Comparison of ENCODE assay signal across 17 cellular contexts in the genomic region with DNA sequence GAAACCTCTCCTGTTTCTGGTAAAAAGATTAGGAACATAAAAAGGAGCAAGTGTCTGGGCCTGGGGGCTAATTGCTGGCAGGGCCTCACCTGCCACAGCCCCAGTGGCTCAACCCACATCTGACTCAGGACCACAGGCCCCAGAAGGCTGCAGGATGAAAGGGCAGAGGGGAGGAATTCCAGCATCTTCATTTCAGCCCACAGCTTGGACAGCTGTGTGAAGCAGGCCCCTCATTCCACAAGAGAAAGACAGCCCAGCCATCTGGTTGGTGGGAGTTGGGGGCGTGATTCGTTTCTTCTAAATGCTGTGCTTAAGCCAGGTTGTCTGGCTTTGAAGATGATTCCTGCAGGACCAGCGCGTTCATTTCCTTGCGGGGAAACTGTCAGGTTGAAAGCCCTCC. TPM values are rescaled to one million over a fixed set of nuclear protein-coding genes. Genes with fewer than 3 reads are reported as not detected.
DNase-seq lines count a peak whose midpoint lies in the region.
"Had no signal": no experiment of that assay in that cellular context is flagged by ENCODE, and none has a peak within 500 bp of the region (broad histone marks: within the 10 kb centered on the region; RNA-seq: fewer than 3 reads in every experiment).

No MANE protein-coding gene starts in this region.

- no peaks in the 10 kb centered on the region for H3K79me2 ChIP-seq in trophoblast cell (ENCODE audit: control insufficient read depth, insufficient read depth, low read length, poor library complexity)

- no peaks in the 10 kb centered on the region for H3K4me1 ChIP-seq in trophoblast cell (ENCODE audit: control insufficient read depth in 1 of 2, insufficient read depth in 2 of 2, low read length in 2 of 2)
- H3K4me1 ChIP-seq: Caco-2 had no signal

- no peak overlapping the region for H3K23ac ChIP-seq in trophoblast cell (ENCODE audit: low read length)

- no peak overlapping the region for H4K91ac ChIP-seq in trophoblast cell (ENCODE audit: low read depth, low read length)

- no peak overlapping the region for H2BK5ac ChIP-seq in trophoblast cell (ENCODE audit: low read depth, low read length, poor library complexity)

- CTCF ChIA-PET in activated CD4-positive, alpha-beta memory T cell treated with anti-CD3 and anti-CD28 coated beads, Interleukin-2, amount 10 ng/mL, durations not matched to agents 7 days and 5 days (lab: Charles Lee) = no interaction called here

- no peak overlapping the region for H3K14ac ChIP-seq in trophoblast cell (ENCODE audit: low read length)

- H4K8ac ChIP-seq in trophoblast cell (ENCODE audit: low read depth, low read length) = no peak overlapping the region

- WGBS in trophoblast cell (ENCODE audit: extremely low coverage, insufficient coverage, insufficient read length) = no CpG with 5 or more reads among the region's 5 CpGs

- no peak overlapping the region for H2BK12ac ChIP-seq in trophoblast cell (ENCODE audit: low read length)

- H3K36me3 Mint-ChIP-seq in activated CD4-positive, alpha-beta memory T cell treated with anti-CD3 and anti-CD28 coated beads, Interleukin-2, amount 10 ng/mL, durations not matched to agents 7 days and 5 days (ENCODE audit: low read depth) = no peaks in the 10 kb centered on the region
- H3K36me3 Mint-ChIP-seq: CD4-positive, CD25-positive, alpha-beta regulatory T cell; CD8-positive, alpha-beta T cell had no signal

- H3K9me3 Mint-ChIP-seq in activated CD4-positive, alpha-beta memory T cell treated with anti-CD3 and anti-CD28 coated beads, Interleukin-2, amount 10 ng/mL, durations not matched to agents 7 days and 5 days = no peaks in the 10 kb centered on the region
- H3K9me3 Mint-ChIP-seq: CD8-positive, alpha-beta T cell; HFFc6 had no signal

- H3K9ac ChIP-seq in trophoblast cell (ENCODE audit: low read length) = no peak overlapping the region

- no peak overlapping the region for H2AFZ ChIP-seq in trophoblast cell (ENCODE audit: insufficient read depth, low read length, poor library complexity)

- H2BK120ac ChIP-seq in trophoblast cell (ENCODE audit: insufficient read depth, low read length, poor library complexity) = no peak overlapping the region

- no peak overlapping the region for H3K4me2 ChIP-seq in trophoblast cell (ENCODE audit: low read length)

- no peak overlapping the region for H3K18ac ChIP-seq in trophoblast cell (ENCODE audit: low read length)

- H3K9me3 ChIP-seq in trophoblast cell (ENCODE audit: insufficient read depth, low read depth, low read length) = peaks cover 4% of the 10 kb centered on the region
- H3K9me3 ChIP-seq: Caco-2, HAP-1 had no signal

- H3K4me3 ChIP-seq in trophoblast cell (ENCODE audit: low read depth, low read length) = no peak overlapping the region
- H3K4me3 ChIP-seq: HAP-1 had no signal

- no peaks in the 10 kb centered on the region for H3K36me3 ChIP-seq in trophoblast cell (ENCODE audit: control insufficient read depth in 1 of 2, insufficient read depth in 2 of 2, low read length in 2 of 2)
- H3K36me3 ChIP-seq: HAP-1 had no signal

- H4K12ac ChIP-seq in trophoblast cell (ENCODE audit: low read depth, low read length) = no peak overlapping the region

- no peak overlapping the region for H2AK5ac ChIP-seq in trophoblast cell (ENCODE audit: low read length)

- H3K27me3 Mint-ChIP-seq in activated CD4-positive, alpha-beta memory T cell treated with anti-CD3 and anti-CD28 coated beads, Interleukin-2, amount 10 ng/mL, durations not matched to agents 7 days and 5 days = peaks cover 25% of the 10 kb centered on the region

- no peaks in the 10 kb centered on the region for H3K79me1 ChIP-seq in trophoblast cell (ENCODE audit: low read length)

- H3K4ac ChIP-seq in trophoblast cell (ENCODE audit: low read depth, low read length) = no peak overlapping the region

- DNase-seq in LHCN-M2 (ENCODE audit: low read depth) (peak; percentile 21), islet precursor cell (peak; percentile 70), mesenteric fat pad (ENCODE audit: low spot score) (peak; percentile 20), trophoblast cell (peak; percentile 5 to 12), HPDE6-E6E7 (ENCODE audit: extremely low spot score) (no peak), NCI-H1694 treated with DMSO at 0.1 percent for 48 hours (lab: John Stamatoyannopoulos, UW) (no peak), NOMO-1 (lab: John Stamatoyannopoulos, UW; ENCODE audit: unreplicated experiment in 2 of 2) (no peak)
- no peak for DNase-seq in activated CD4-positive, alpha-beta memory T cell treated with anti-CD3 and anti-CD28 coated beads, Interleukin-2, amount 10 ng/mL, durations not matched to agents 7 days and 5 days
- DNase-seq: Caco-2; CD4-positive, CD25-positive, alpha-beta regulatory T cell; CD8-positive, alpha-beta T cell; DMS79; GOT3; HFFc6 had no signal

- H3K27ac ChIP-seq in trophoblast cell (ENCODE audit: low read depth, low read length) = no peak overlapping the region
- H3K27ac ChIP-seq: C4-2B had no signal

- H3K27ac Mint-ChIP-seq in activated CD4-positive, alpha-beta memory T cell treated with anti-CD3 and anti-CD28 coated beads, Interleukin-2, amount 10 ng/mL, durations not matched to agents 7 days and 5 days = no peak overlapping the region
- H3K27ac Mint-ChIP-seq: CD4-positive, CD25-positive, alpha-beta regulatory T cell; CD8-positive, alpha-beta T cell; HFFc6 had no signal

- POLR2A ChIA-PET in activated CD4-positive, alpha-beta memory T cell treated with anti-CD3 and anti-CD28 coated beads, Interleukin-2, amount 10 ng/mL, durations not matched to agents 7 days and 5 days (lab: Charles Lee) = no interaction called here

- H3K27me3 ChIP-seq in trophoblast cell (ENCODE audit: insufficient read depth, low read length) = no peaks in the 10 kb centered on the region

- H3K4me3 Mint-ChIP-seq in activated CD4-positive, alpha-beta memory T cell treated with anti-CD3 and anti-CD28 coated beads, Interleukin-2, amount 10 ng/mL, durations not matched to agents 7 days and 5 days = no peak overlapping the region
- H3K4me3 Mint-ChIP-seq: CD4-positive, CD25-positive, alpha-beta regulatory T cell; CD8-positive, alpha-beta T cell; HFFc6 had no signal

- no peaks in the 10 kb centered on the region for H3K4me1 Mint-ChIP-seq in activated CD4-positive, alpha-beta memory T cell treated with anti-CD3 and anti-CD28 coated beads, Interleukin-2, amount 10 ng/mL, durations not matched to agents 7 days and 5 days

RNA-seq across cellular contexts. Expression of gene NKX2-5, which starts 29.1 kb away (rescaled TPM):
- total RNA-seq in LHCN-M2 (2014; rRNA removed) (not detected in 2 replicates), mesenteric fat pad (not detected)
- polyA plus RNA-seq in LHCN-M2 (2012) = 0.13 TPM
- polyA plus RNA-seq in trophoblast cell (2013) = 0.03 TPM in 2 replicates
- total RNA-seq in activated CD4-positive, alpha-beta memory T cell treated with anti-CD3 and anti-CD28 coated beads, Interleukin-2, amount 10 ng/mL, durations not matched to agents 7 days and 5 days = not detected
- total RNA-seq: Caco-2; CD4-positive, CD25-positive, alpha-beta regulatory T cell; CD8-positive, alpha-beta T cell; HFFc6 had no signal
- polyA plus RNA-seq: BJ; CD4-positive, CD25-positive, alpha-beta regulatory T cell had no signal

Comparison
In these comparisons a context has a peak if more than half of its experiments do, and no peak if none do; other contexts are left out.
1. DNase-seq: peak in LHCN-M2 (single experiment), islet precursor cell (single experiment), mesenteric fat pad (single experiment) and trophoblast cell (2 of 2); none in HPDE6-E6E7 (single experiment), NCI-H1694 treated with DMSO at 0.1 percent for 48 hours (single experiment), activated CD4-positive, alpha-beta memory T cell treated with anti-CD3 and anti-CD28 coated beads, Interleukin-2, amount 10 ng/mL, durations not matched to agents 7 days and 5 days (single experiment) and NOMO-1 (0 of 2).